ENCODE assay signal across 10 cellular contexts in genomic region chr1:228456252-228457016, GRCh38. TPM values are rescaled to one million over a fixed set of nuclear protein-coding genes. Genes with fewer than 3 reads are reported as not detected.
DNase-seq lines count a peak whose midpoint lies in the region; ATAC-seq and TF ChIP-seq lines count a peak whose summit lies in the region.
"Had no signal": no experiment of that assay in that cellular context is flagged by ENCODE, and none has a peak within 500 bp of the region (broad histone marks: within the 10 kb centered on the region; RNA-seq: fewer than 3 reads in every experiment).

No MANE protein-coding gene starts in this region.

- peaks cover 0 to 3% (median 0%) of the 10 kb centered on the region in 7 donors for H3K9me3 Mint-ChIP-seq in naive B cell

- no peak for ATAC-seq in naive B cell (ENCODE audit: low read depth in 2 of 2)
- no peak for ATAC-seq in GM18520 (IDR thresholded peaks at IDR 0.05; ENCODE audit: unreplicated experiment)
- no peak for ATAC-seq in aorta (ENCODE audit: low FRiP score)
- ATAC-seq in HG02884 (IDR thresholded peaks at IDR 0.05; ENCODE audit: unreplicated experiment): no peak

- WGBS in aorta, 2 donors: 61 to 64% methylated on average over 6 of the region's 6 CpGs

- peak overlapping the region; percentile 43; the same call in 1 of the 2 replicates for H3K9ac ChIP-seq in MM.1S (ENCODE audit: low read length)

- H3F3A ChIP-seq in MM.1S (ENCODE audit: insufficient read depth, low read length): no peaks in the 10 kb centered on the region

- H3K9me3 ChIP-seq in MM.1S (replicated peaks; ENCODE audit: insufficient read depth, low read length): no peaks in the 10 kb centered on the region
- no peaks in the 10 kb centered on the region for H3K9me3 ChIP-seq in aorta (ENCODE audit: control insufficient read depth, low read length)
- H3K9me3 ChIP-seq: thyroid gland had no signal

- no peaks in the 10 kb centered on the region for H3K36me3 ChIP-seq in BJ (ENCODE audit: control insufficient read depth, insufficient read depth, low read length)
- no peaks in the 10 kb centered on the region for H3K36me3 ChIP-seq in MM.1S (replicated peaks; ENCODE audit: insufficient read depth, low read length)
- no peaks in the 10 kb centered on the region for H3K36me3 ChIP-seq in aorta (ENCODE audit: control insufficient read depth in 1 of 2, insufficient read depth in 2 of 2, low read length in 1 of 2)
- H3K36me3 ChIP-seq: thyroid gland had no signal

- no peaks in the 10 kb centered on the region for H4K20me1 ChIP-seq in MM.1S (ENCODE audit: insufficient read depth, low read length)

- intact Hi-C loops in aorta (cut with DNase I): no loop called here

- peak overlapping the region; percentile 60; the same call in 1 of the 2 replicates for H3K4me2 ChIP-seq in MM.1S (ENCODE audit: low read depth, low read length)

- H3K27me3 Mint-ChIP-seq in naive B cell: peaks cover 41 to 69% (median 49%) of the 10 kb centered on the region in 3 donors

- peak overlapping the region in 6 of 8 donors; percentile 83 to 96 (median 88) for H3K4me3 Mint-ChIP-seq in naive B cell

- H3K27ac ChIP-seq in MM.1S (ENCODE audit: low read length) (no peak overlapping the region), caudate nucleus (ENCODE audit: low read depth, low read length) (peak overlapping the region; percentile 85), aorta (ENCODE audit: low read depth in 1 of 2, low read length in 2 of 2) (no peak overlapping the region)

- peak overlapping the region in 1 of 6 donors; percentile 56 for H3K27ac Mint-ChIP-seq in naive B cell

- H3K27me3 ChIP-seq in BJ (ENCODE audit: control insufficient read depth, insufficient read depth, low read length) (no peaks in the 10 kb centered on the region), MM.1S (replicated peaks; ENCODE audit: insufficient read depth, low read length) (0 out of 2 replicates have a peak, but pooled peaks cover 3% of the 10 kb centered on the region), aorta (ENCODE audit: control insufficient read depth in 1 of 2, insufficient read depth in 2 of 2, low read length in 1 of 2) (no peaks in the 10 kb centered on the region)
- H3K27me3 ChIP-seq: thyroid gland had no signal

- POLR2A ChIA-PET in BJ (lab: Charles Lee): no interaction called here

- TF ChIP-seq CTCF in BJ (IDR thresholded peaks at IDR 0.05; ENCODE audit: insufficient read depth, low read depth, low read length) (no peak), MM.1S (IDR thresholded peaks at IDR 0.05; ENCODE audit: low read length) (no peak)

- H3K4me1 Mint-ChIP-seq in naive B cell: peaks cover 16 to 26% (median 21%) of the 10 kb centered on the region in 3 donors

- no peak overlapping the region for H2AFZ ChIP-seq in MM.1S (ENCODE audit: low read length)

- H3K4me3 ChIP-seq in BJ (ENCODE audit: low read depth, low read length): peak overlapping the region; percentile 75
- H3K4me3 ChIP-seq in MM.1S (ENCODE audit: low read length): peak overlapping the region; percentile 51
- no peak overlapping the region for H3K4me3 ChIP-seq in aorta (ENCODE audit: low read length in 2 of 2)

- DNase-seq in BJ (ENCODE audit: low read depth) (no peak), MM.1S (no peak), caudate nucleus (lab: John Stamatoyannopoulos, UW) (no peak), naive B cell (no peak), DMS153 treated with DMSO at 0.1 percent for 48 hours (lab: John Stamatoyannopoulos, UW; ENCODE audit: unreplicated experiment) (no peak), aorta (no peak)

- H3K36me3 Mint-ChIP-seq in naive B cell: peaks cover 0 to 7% of the 10 kb centered on the region in 2 donors

- peaks cover 16% of the 10 kb centered on the region; the same call in 1 of the 2 replicates for H3K4me1 ChIP-seq in MM.1S (ENCODE audit: low read length)
- H3K4me1 ChIP-seq in aorta (ENCODE audit: control insufficient read depth in 1 of 2, insufficient read depth in 2 of 2, low read length in 2 of 2): no peaks in the 10 kb centered on the region
- H3K4me1 ChIP-seq: thyroid gland had no signal

- CTCF ChIA-PET in BJ (lab: Yijun Ruan, JAX): interaction anchor here (0.9 to 1.7 kb wide), 6 partner anchors 13 to 196 kb away, joined by 3 to 7 read pairs (median 4); no protein-coding TSS in a partner anchor

- H3K9me2 ChIP-seq in MM.1S (replicated peaks; ENCODE audit: insufficient read depth, low read length): no peaks in the 10 kb centered on the region

- no peaks in the 10 kb centered on the region for H3K79me2 ChIP-seq in MM.1S (ENCODE audit: low read length)

RNA-seq across cellular contexts. Expression of gene RNF187, which starts 30.7 kb away (rescaled TPM):
- 90.2 and 106 TPM in 2 replicates for polyA plus RNA-seq in BJ (2011; rRNA removed)
- polyA minus RNA-seq in BJ (2011; rRNA and poly(A)+ RNA removed): 51.0 and 74.6 TPM in 2 replicates
- 10 to 100 TPM; 18.1 to 50.1 (median 28.3) TPM for polyA plus RNA-seq in naive B cell (ENCODE audit: low read depth in 6 of 6)
- 10 to 100 TPM; 52.4 to 94.0 TPM for total RNA-seq in aorta
- polyA plus RNA-seq in aorta: 10 to 100 TPM; 22.8 to 28.5 TPM

RNA-seq across cellular contexts. Expression of gene TRIM17, which starts 39.8 kb away (rescaled TPM):
- polyA plus RNA-seq in BJ (2011; rRNA removed): 0.33 and 0.55 TPM in 2 replicates
- polyA minus RNA-seq in BJ (2011; rRNA and poly(A)+ RNA removed): 0.81 and 0.98 TPM in 2 replicates
- polyA plus RNA-seq in naive B cell (ENCODE audit: low read depth in 6 of 6): under 1 TPM in 4 of 6 donors, not detected in 2; 0.24 to 0.27 (median 0.26) TPM
- 1 to 10 TPM in 1 of 2 donors, under 1 TPM in 1; 0.62 to 2.5 TPM for total RNA-seq in aorta
- not detected for polyA plus RNA-seq in aorta
- total RNA-seq: left lobe of liver had no signal

RNA-seq across cellular contexts. Expression of gene TRIM11, which starts 49.8 kb away (rescaled TPM):
- polyA plus RNA-seq in BJ (2011; rRNA removed) (5.6 and 11.0 TPM in 2 replicates), naive B cell (ENCODE audit: low read depth in 6 of 6) (10 to 100 TPM in 4 of 6 donors, 1 to 10 TPM in 1, not detected in 1; 8.3 to 20.8 (median 16.4) TPM), aorta (10 to 100 TPM in 1 of 2 donors, 1 to 10 TPM in 1; 5.8 to 12.2 TPM)
- 12.3 and 16.1 TPM in 2 replicates for polyA minus RNA-seq in BJ (2011; rRNA and poly(A)+ RNA removed)
- total RNA-seq in aorta: 10 to 100 TPM; 16.2 to 20.3 TPM

Comparison
In these comparisons a context has a peak if more than half of its experiments do, and no peak if none do; other contexts are left out.
1. H3K4me3 ChIP-seq: peak in BJ (single experiment) and MM.1S (single experiment); none in aorta (0 of 2).